ENCODE assay signal across 1 cellular context in genomic region chr1:182235952-182236650, GRCh38.
TF ChIP-seq lines count a peak whose summit lies in the region.

No MANE protein-coding gene starts in this region.

TF ChIP-seq in K562, 482 proteins besides CTCF, POLR2A, EP300 and RAD21 (continued from another document and continues in another):
- TF ChIP-seq, protein P1, sequence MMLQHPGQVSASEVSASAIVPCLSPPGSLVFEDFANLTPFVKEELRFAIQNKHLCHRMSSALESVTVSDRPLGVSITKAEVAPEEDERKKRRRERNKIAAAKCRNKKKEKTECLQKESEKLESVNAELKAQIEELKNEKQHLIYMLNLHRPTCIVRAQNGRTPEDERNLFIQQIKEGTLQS (IDR thresholded peaks at IDR 0.05), result peak; percentile 98
- TF ChIP-seq, protein P1 (CRISPR knock-in tag; conservative IDR thresholded peaks at IDR 0.05), result peak; percentile 99
- TF ChIP-seq POLR2H (tag; IDR thresholded peaks at IDR 0.05; ENCODE audit: low read depth) (no peak), CBX5 (IDR thresholded peaks at IDR 0.05; ENCODE audit: borderline replicate concordance, low read depth) (no peak), TRIM24 (IDR thresholded peaks at IDR 0.05) (peak; percentile 91 to 92), ATF1 (CRISPR knock-in tag; IDR thresholded peaks at IDR 0.05) (no peak), ATF1 (tag; IDR thresholded peaks at IDR 0.05) (peak; percentile 47; the same call in 1 of the 2 replicates), HDAC6 (IDR thresholded peaks at IDR 0.05; ENCODE audit: low read depth, low read length) (no peak), RERE (CRISPR knock-in tag; IDR thresholded peaks at IDR 0.05; ENCODE audit: borderline replicate concordance) (no peak), ZBTB8A (IDR thresholded peaks at IDR 0.05; ENCODE audit: partially characterized antibody) (no peak), RCOR1 (IDR thresholded peaks at IDR 0.05; ENCODE audit: borderline replicate concordance in 1 of 2, low read depth in 2 of 2, low read length in 2 of 2) (peak; percentile 97 to 99), CREM (IDR thresholded peaks at IDR 0.05; ENCODE audit: low read depth) (peak; percentile 71), ZNF124 (CRISPR knock-in tag; IDR thresholded peaks at IDR 0.05) (no peak), EGR1 (conservative IDR thresholded peaks at IDR 0.05) (peak; percentile 67), ELF2 (CRISPR knock-in tag; IDR thresholded peaks at IDR 0.05) (no peak), ZNF175 (CRISPR knock-in tag; IDR thresholded peaks at IDR 0.05; ENCODE audit: low read depth) (no peak), ZNF431 (CRISPR knock-in tag; IDR thresholded peaks at IDR 0.05) (no peak), ZNF212 (CRISPR knock-in tag; IDR thresholded peaks at IDR 0.05) (no peak), TOE1 (IDR thresholded peaks at IDR 0.05; ENCODE audit: borderline replicate concordance) (no peak), TOE1 (CRISPR knock-in tag; IDR thresholded peaks at IDR 0.05; ENCODE audit: borderline replicate concordance, low read depth) (0 out of 2 replicates have a peak, but pooled peaks have one; percentile 17), CUX1 (CRISPR knock-in tag; IDR thresholded peaks at IDR 0.05) (no peak), ZNF140 (CRISPR knock-in tag; IDR thresholded peaks at IDR 0.05) (no peak), MAFF (IDR thresholded peaks at IDR 0.05; ENCODE audit: low read length) (no peak), PURB (CRISPR knock-in tag; IDR thresholded peaks at IDR 0.05; ENCODE audit: low read depth) (no peak), CEBPB (tag; IDR thresholded peaks at IDR 0.05) (no peak), KLF6 (CRISPR knock-in tag; IDR thresholded peaks at IDR 0.05; ENCODE audit: borderline replicate concordance) (no peak), MBD2 (IDR thresholded peaks at IDR 0.05; ENCODE audit: borderline replicate concordance, low read depth) (peak; percentile 75; the same call in 1 of the 2 replicates), SRSF9 (IDR thresholded peaks at IDR 0.05; ENCODE audit: borderline replicate concordance, low read depth, low read length) (no peak), HDAC2 (IDR thresholded peaks at IDR 0.05) (peak; percentile 95), MCM3 (IDR thresholded peaks at IDR 0.05) (no peak), RBM39 (optimal IDR thresholded peaks at IDR 0.05; ENCODE audit: low read depth, low read length) (no peak), POLR2AphosphoS5 (IDR thresholded peaks at IDR 0.05; ENCODE audit: control insufficient read depth, insufficient read depth, low read depth, low read length) (peak; percentile 95)
- TF ChIP-seq, protein P2, sequence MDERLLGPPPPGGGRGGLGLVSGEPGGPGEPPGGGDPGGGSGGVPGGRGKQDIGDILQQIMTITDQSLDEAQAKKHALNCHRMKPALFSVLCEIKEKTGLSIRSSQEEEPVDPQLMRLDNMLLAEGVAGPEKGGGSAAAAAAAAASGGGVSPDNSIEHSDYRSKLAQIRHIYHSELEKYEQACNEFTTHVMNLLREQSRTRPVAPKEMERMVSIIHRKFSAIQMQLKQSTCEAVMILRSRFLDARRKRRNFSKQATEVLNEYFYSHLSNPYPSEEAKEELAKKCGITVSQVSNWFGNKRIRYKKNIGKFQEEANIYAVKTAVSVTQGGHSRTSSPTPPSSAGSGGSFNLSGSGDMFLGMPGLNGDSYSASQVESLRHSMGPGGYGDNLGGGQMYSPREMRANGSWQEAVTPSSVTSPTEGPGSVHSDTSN (CRISPR knock-in tag; IDR thresholded peaks at IDR 0.05; ENCODE audit: low read depth), result no peak
- TF ChIP-seq, protein P2 (tag; conservative IDR thresholded peaks at IDR 0.05; ENCODE audit: low read depth), result peak; percentile 77
- TF ChIP-seq, protein P3, sequence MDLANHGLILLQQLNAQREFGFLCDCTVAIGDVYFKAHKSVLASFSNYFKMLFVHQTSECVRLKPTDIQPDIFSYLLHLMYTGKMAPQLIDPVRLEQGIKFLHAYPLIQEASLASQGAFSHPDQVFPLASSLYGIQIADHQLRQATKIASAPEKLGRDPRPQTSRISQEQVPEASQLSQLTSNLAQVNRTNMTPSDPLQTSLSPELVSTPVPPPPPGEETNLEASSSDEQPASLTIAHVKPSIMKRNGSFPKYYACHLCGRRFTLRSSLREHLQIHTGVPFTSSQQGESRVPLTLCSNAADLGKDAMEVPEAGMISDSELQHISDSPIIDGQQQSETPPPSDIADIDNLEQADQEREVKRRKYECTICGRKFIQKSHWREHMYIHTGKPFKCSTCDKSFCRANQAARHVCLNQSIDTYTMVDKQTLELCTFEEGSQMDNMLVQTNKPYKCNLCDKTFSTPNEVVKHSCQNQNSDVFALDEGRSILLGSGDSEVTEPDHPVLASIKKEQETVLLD (IDR thresholded peaks at IDR 0.05), result no peak
- TF ChIP-seq, protein P4, sequence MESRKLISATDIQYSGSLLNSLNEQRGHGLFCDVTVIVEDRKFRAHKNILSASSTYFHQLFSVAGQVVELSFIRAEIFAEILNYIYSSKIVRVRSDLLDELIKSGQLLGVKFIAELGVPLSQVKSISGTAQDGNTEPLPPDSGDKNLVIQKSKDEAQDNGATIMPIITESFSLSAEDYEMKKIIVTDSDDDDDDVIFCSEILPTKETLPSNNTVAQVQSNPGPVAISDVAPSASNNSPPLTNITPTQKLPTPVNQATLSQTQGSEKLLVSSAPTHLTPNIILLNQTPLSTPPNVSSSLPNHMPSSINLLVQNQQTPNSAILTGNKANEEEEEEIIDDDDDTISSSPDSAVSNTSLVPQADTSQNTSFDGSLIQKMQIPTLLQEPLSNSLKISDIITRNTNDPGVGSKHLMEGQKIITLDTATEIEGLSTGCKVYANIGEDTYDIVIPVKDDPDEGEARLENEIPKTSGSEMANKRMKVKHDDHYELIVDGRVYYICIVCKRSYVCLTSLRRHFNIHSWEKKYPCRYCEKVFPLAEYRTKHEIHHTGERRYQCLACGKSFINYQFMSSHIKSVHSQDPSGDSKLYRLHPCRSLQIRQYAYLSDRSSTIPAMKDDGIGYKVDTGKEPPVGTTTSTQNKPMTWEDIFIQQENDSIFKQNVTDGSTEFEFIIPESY (CRISPR knock-in tag; IDR thresholded peaks at IDR 0.05), result no peak
- TF ChIP-seq, protein P5, sequence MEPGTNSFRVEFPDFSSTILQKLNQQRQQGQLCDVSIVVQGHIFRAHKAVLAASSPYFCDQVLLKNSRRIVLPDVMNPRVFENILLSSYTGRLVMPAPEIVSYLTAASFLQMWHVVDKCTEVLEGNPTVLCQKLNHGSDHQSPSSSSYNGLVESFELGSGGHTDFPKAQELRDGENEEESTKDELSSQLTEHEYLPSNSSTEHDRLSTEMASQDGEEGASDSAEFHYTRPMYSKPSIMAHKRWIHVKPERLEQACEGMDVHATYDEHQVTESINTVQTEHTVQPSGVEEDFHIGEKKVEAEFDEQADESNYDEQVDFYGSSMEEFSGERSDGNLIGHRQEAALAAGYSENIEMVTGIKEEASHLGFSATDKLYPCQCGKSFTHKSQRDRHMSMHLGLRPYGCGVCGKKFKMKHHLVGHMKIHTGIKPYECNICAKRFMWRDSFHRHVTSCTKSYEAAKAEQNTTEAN (CRISPR knock-in tag; IDR thresholded peaks at IDR 0.05), result peak; percentile 34; the same call in 1 of the 2 replicates
- TF ChIP-seq, protein P6, sequence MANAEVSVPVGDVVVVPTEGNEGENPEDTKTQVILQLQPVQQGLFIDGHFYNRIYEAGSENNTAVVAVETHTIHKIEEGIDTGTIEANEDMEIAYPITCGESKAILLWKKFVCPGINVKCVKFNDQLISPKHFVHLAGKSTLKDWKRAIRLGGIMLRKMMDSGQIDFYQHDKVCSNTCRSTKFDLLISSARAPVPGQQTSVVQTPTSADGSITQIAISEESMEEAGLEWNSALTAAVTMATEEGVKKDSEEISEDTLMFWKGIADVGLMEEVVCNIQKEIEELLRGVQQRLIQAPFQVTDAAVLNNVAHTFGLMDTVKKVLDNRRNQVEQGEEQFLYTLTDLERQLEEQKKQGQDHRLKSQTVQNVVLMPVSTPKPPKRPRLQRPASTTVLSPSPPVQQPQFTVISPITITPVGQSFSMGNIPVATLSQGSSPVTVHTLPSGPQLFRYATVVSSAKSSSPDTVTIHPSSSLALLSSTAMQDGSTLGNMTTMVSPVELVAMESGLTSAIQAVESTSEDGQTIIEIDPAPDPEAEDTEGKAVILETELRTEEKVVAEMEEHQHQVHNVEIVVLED (CRISPR knock-in tag; IDR thresholded peaks at IDR 0.05), result no peak
